Comparison of ENCODE assay signal across 1 cellular context in the genomic region with DNA sequence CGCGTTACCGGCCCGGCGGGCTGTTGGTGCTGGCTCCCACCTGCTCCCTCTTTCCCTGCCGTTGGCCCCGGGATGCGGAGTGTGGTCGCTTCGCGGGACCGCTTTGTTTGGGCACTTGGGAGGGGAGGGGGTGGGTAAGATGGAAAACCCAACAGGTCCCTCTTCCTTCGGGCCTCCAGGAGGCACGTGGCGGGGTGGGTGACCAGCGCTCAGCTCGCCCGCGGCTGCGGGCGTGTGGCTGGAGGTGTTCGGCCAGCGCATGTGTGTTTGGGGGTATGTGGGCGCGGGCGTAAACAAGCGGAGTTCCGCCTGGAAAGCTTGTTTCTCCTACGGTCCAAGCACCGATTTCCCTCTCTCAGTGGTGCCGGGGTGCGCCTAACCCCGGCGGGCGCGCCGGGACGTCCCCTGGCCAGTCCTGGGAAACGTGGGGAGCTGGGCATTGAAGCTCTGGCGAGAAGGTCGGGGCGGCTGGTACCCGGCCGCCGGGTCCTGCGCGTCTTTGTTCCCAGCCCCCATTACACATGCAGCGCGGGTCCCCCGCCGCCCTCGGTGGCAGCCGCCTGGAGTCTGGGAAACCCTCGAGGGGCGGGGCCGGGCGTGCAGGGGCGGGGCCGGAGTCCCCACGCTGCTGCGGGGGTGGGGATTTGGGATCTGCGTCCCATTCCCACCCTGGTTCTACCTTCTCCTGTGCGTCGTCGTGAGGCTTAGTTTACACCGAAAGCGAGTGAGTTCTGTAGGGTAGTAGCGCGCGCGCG.
TF ChIP-seq lines count a peak whose summit lies in the region.

No MANE protein-coding gene starts in this region.

TF ChIP-seq in HEK293, 187 proteins besides CTCF, POLR2A, EP300 and RAD21 (continued from another document):
- TF ChIP-seq, protein P1, sequence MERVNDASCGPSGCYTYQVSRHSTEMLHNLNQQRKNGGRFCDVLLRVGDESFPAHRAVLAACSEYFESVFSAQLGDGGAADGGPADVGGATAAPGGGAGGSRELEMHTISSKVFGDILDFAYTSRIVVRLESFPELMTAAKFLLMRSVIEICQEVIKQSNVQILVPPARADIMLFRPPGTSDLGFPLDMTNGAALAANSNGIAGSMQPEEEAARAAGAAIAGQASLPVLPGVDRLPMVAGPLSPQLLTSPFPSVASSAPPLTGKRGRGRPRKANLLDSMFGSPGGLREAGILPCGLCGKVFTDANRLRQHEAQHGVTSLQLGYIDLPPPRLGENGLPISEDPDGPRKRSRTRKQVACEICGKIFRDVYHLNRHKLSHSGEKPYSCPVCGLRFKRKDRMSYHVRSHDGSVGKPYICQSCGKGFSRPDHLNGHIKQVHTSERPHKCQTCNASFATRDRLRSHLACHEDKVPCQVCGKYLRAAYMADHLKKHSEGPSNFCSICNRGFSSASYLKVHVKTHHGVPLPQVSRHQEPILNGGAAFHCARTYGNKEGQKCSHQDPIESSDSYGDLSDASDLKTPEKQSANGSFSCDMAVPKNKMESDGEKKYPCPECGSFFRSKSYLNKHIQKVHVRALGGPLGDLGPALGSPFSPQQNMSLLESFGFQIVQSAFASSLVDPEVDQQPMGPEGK (tag by site-specific recombination; IDR thresholded peaks at IDR 0.05): peak; percentile 60; the same call in 1 of the 2 replicates
- TF ChIP-seq KLF9 (tag by site-specific recombination; IDR thresholded peaks at IDR 0.05; ENCODE audit: low read depth) (peak; percentile 82), ZXDB (tag by site-specific recombination; IDR thresholded peaks at IDR 0.05) (peak; percentile 51), GLIS1 (tag by site-specific recombination; IDR thresholded peaks at IDR 0.05) (0 out of 2 replicates have a peak, but pooled peaks have one; percentile 21), ZNF24 (tag by site-specific recombination; IDR thresholded peaks at IDR 0.05) (no peak), ZNF121 (tag by site-specific recombination; IDR thresholded peaks at IDR 0.05) (no peak), YY1 (tag by site-specific recombination; IDR thresholded peaks at IDR 0.05) (no peak), ZNF292 (tag by site-specific recombination; IDR thresholded peaks at IDR 0.05; ENCODE audit: borderline replicate concordance, low read depth) (no peak), ZNF501 (tag by site-specific recombination; IDR thresholded peaks at IDR 0.05) (peak; percentile 29; the same call in 1 of the 2 replicates), KLF16 (tag by site-specific recombination; IDR thresholded peaks at IDR 0.05) (0 out of 2 replicates have a peak, but pooled peaks have one; percentile 30), MEIS1 (CRISPR knock-in tag; IDR thresholded peaks at IDR 0.05; ENCODE audit: borderline replicate concordance) (no peak)
- TF ChIP-seq, protein P2, sequence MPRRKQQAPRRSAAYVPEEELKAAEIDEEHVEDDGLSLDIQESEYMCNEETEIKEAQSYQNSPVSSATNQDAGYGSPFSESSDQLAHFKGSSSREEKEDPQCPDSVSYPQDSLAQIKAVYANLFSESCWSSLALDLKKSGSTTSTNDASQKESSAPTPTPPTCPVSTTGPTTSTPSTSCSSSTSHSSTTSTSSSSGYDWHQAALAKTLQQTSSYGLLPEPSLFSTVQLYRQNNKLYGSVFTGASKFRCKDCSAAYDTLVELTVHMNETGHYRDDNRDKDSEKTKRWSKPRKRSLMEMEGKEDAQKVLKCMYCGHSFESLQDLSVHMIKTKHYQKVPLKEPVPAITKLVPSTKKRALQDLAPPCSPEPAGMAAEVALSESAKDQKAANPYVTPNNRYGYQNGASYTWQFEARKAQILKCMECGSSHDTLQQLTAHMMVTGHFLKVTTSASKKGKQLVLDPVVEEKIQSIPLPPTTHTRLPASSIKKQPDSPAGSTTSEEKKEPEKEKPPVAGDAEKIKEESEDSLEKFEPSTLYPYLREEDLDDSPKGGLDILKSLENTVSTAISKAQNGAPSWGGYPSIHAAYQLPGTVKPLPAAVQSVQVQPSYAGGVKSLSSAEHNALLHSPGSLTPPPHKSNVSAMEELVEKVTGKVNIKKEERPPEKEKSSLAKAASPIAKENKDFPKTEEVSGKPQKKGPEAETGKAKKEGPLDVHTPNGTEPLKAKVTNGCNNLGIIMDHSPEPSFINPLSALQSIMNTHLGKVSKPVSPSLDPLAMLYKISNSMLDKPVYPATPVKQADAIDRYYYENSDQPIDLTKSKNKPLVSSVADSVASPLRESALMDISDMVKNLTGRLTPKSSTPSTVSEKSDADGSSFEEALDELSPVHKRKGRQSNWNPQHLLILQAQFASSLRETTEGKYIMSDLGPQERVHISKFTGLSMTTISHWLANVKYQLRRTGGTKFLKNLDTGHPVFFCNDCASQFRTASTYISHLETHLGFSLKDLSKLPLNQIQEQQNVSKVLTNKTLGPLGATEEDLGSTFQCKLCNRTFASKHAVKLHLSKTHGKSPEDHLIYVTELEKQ (tag by site-specific recombination; IDR thresholded peaks at IDR 0.05; ENCODE audit: borderline replicate concordance): no peak
- TF ChIP-seq, protein P3, sequence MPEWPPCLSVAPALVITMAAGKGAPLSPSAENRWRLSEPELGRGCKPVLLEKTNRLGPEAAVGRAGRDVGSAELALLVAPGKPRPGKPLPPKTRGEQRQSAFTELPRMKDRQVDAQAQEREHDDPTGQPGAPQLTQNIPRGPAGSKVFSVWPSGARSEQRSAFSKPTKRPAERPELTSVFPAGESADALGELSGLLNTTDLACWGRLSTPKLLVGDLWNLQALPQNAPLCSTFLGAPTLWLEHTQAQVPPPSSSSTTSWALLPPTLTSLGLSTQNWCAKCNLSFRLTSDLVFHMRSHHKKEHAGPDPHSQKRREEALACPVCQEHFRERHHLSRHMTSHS (tag by site-specific recombination; IDR thresholded peaks at IDR 0.05): no peak
- TF ChIP-seq, protein P4, sequence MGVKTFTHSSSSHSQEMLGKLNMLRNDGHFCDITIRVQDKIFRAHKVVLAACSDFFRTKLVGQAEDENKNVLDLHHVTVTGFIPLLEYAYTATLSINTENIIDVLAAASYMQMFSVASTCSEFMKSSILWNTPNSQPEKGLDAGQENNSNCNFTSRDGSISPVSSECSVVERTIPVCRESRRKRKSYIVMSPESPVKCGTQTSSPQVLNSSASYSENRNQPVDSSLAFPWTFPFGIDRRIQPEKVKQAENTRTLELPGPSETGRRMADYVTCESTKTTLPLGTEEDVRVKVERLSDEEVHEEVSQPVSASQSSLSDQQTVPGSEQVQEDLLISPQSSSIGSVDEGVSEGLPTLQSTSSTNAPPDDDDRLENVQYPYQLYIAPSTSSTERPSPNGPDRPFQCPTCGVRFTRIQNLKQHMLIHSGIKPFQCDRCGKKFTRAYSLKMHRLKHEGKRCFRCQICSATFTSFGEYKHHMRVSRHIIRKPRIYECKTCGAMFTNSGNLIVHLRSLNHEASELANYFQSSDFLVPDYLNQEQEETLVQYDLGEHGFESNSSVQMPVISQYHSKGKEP (tag by site-specific recombination; IDR thresholded peaks at IDR 0.05): no peak
- TF ChIP-seq, protein P5, sequence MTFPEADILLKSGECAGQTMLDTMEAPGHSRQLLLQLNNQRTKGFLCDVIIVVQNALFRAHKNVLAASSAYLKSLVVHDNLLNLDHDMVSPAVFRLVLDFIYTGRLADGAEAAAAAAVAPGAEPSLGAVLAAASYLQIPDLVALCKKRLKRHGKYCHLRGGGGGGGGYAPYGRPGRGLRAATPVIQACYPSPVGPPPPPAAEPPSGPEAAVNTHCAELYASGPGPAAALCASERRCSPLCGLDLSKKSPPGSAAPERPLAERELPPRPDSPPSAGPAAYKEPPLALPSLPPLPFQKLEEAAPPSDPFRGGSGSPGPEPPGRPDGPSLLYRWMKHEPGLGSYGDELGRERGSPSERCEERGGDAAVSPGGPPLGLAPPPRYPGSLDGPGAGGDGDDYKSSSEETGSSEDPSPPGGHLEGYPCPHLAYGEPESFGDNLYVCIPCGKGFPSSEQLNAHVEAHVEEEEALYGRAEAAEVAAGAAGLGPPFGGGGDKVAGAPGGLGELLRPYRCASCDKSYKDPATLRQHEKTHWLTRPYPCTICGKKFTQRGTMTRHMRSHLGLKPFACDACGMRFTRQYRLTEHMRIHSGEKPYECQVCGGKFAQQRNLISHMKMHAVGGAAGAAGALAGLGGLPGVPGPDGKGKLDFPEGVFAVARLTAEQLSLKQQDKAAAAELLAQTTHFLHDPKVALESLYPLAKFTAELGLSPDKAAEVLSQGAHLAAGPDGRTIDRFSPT (tag by site-specific recombination; IDR thresholded peaks at IDR 0.05): no peak
- TF ChIP-seq, protein P6, sequence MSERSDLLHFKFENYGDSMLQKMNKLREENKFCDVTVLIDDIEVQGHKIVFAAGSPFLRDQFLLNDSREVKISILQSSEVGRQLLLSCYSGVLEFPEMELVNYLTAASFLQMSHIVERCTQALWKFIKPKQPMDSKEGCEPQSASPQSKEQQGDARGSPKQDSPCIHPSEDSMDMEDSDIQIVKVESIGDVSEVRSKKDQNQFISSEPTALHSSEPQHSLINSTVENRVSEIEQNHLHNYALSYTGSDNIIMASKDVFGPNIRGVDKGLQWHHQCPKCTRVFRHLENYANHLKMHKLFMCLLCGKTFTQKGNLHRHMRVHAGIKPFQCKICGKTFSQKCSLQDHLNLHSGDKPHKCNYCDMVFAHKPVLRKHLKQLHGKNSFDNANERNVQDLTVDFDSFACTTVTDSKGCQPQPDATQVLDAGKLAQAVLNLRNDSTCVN (tag by site-specific recombination; optimal IDR thresholded peaks at IDR 0.05): peak; percentile 67
